ENCODE assay signal across 11 cellular contexts in genomic region chr14:68665792-68666195, GRCh38.
DNase-seq lines count a peak whose midpoint lies in the region; ATAC-seq and TF ChIP-seq lines count a peak whose summit lies in the region.
"Had no signal": no experiment of that assay in that cellular context is flagged by ENCODE, and none has a peak within 500 bp of the region (broad histone marks: within the 10 kb centered on the region; RNA-seq: fewer than 3 reads in every experiment).

No MANE protein-coding gene starts in this region.

- H3F3A ChIP-seq in PC-3 (ENCODE audit: low read length, unreplicated experiment), result no peaks in the 10 kb centered on the region

- no peak overlapping the region for H2AFZ ChIP-seq in PC-3 (ENCODE audit: low read length)

- no peaks in the 10 kb centered on the region for H3K27me3 Mint-ChIP-seq in CD4-positive, alpha-beta T cell
- H3K27me3 Mint-ChIP-seq in endothelial cell (ENCODE audit: unreplicated experiment), result peaks cover 11% of the 10 kb centered on the region

- no peaks in the 10 kb centered on the region for H4K20me1 ChIP-seq in PC-3 (ENCODE audit: low read length)

- no TSS peak for BruUV-seq in PC-3 (replicated peaks; lab: Mats Ljungman, UMichigan)

- POLR2A ChIA-PET in CD4-positive, alpha-beta T cell (lab: Charles Lee), result interaction anchor here (1.2 kb wide), 1 partner anchor 128 kb away, joined by 3 read pairs; the partner anchor contains the start of gene ZFP36L1
- POLR2A ChIA-PET in PC-3 (lab: Charles Lee; ENCODE audit: unreplicated experiment), result interaction anchor here (0.6 kb wide), 1 partner anchor 115 kb away, joined by 6 read pairs; no protein-coding TSS in a partner anchor

- intact Hi-C loops in CD4-positive, alpha-beta T cell (cut with DNase I, micrococcal nuclease), result no loop called here
- intact Hi-C loops in PC-3 (cut with micrococcal nuclease) (no loop called here), heart right ventricle (cut with DNase I) (loop anchor here in 3 of 10 donors (5.0 to 10.0 kb wide), 3 partner anchors 127 to 421 kb away; partner anchors contain the start of gene ZFP36L1 (in 1 of the 3))

- DNase-seq in CD4-positive, alpha-beta T cell, result no peak
- no peak for DNase-seq in PC-3
- DNase-seq in heart right ventricle, result no peak
- DNase-seq in MV-4-11 (lab: John Stamatoyannopoulos, UW), result no peak
- DNase-seq in superior temporal gyrus (ENCODE audit: extremely low spot score), result no peak
- DNase-seq in endothelial cell (ENCODE audit: low spot score), result no peak
- DNase-seq: erythroblast, GDM1, kidney glomerular epithelial cell had no signal

- CTCF ChIA-PET in CD4-positive, alpha-beta T cell (lab: Charles Lee), result no interaction called here
- CTCF ChIA-PET in PC-3 (lab: Charles Lee), result interaction anchor here (1.1 kb wide), 1 partner anchor 17 kb away, joined by 12 read pairs; no protein-coding TSS in a partner anchor

- peak overlapping the region; percentile 3 for H3K27ac Mint-ChIP-seq in CD4-positive, alpha-beta T cell
- H3K27ac Mint-ChIP-seq in endothelial cell (ENCODE audit: unreplicated experiment), result no peak overlapping the region

- no peaks in the 10 kb centered on the region for H3K9me2 ChIP-seq in PC-3 (replicated peaks; ENCODE audit: low read length)

- H3K4me2 ChIP-seq in PC-3 (ENCODE audit: low read length), result no peak overlapping the region

- no peaks in the 10 kb centered on the region for H3K36me3 Mint-ChIP-seq in CD4-positive, alpha-beta T cell (ENCODE audit: low read depth)
- H3K36me3 Mint-ChIP-seq in endothelial cell (ENCODE audit: low read depth, unreplicated experiment), result peaks cover 7% of the 10 kb centered on the region

- no peak for TF ChIP-seq CTCF in CD4-positive, alpha-beta T cell (IDR thresholded peaks at IDR 0.05)
- TF ChIP-seq CTCF in PC-3 (conservative IDR thresholded peaks at IDR 0.05; ENCODE audit: low read depth, low read length) (no peak), heart right ventricle (IDR thresholded peaks at IDR 0.05) (no peak), endothelial cell (IDR thresholded peaks at IDR 0.05; ENCODE audit: unreplicated experiment) (no peak)

- H3K4me1 ChIP-seq in PC-3 (ENCODE audit: insufficient read depth, low read length) (peaks cover 13% of the 10 kb centered on the region), heart right ventricle (peaks cover 15 to 85% (median 53%) of the 10 kb centered on the region in 9 donors), rectal smooth muscle tissue (ENCODE audit: control insufficient read depth, insufficient read depth, low read length) (peaks cover 45% of the 10 kb centered on the region)

- no peak overlapping the region for H3K4me3 ChIP-seq in PC-3 (ENCODE audit: low read length)
- H3K4me3 ChIP-seq in heart right ventricle, result no peak overlapping the region
- no peak overlapping the region for H3K4me3 ChIP-seq in rectal smooth muscle tissue (ENCODE audit: low read length)

- H3K27me3 ChIP-seq in CD4-positive, alpha-beta T cell (ENCODE audit: control insufficient read depth, insufficient read depth, low read length), result no peaks in the 10 kb centered on the region
- H3K27me3 ChIP-seq in PC-3 (ENCODE audit: low read length) (no peaks in the 10 kb centered on the region), heart right ventricle (no peaks in the 10 kb centered on the region), rectal smooth muscle tissue (ENCODE audit: control insufficient read depth, insufficient read depth, low read length) (no peaks in the 10 kb centered on the region)

- H3K9me3 ChIP-seq in CD4-positive, alpha-beta T cell (ENCODE audit: control insufficient read depth, low read length), result no peaks in the 10 kb centered on the region
- H3K9me3 ChIP-seq in PC-3 (ENCODE audit: low read length) (no peaks in the 10 kb centered on the region), heart right ventricle (no peaks in the 10 kb centered on the region)

- H3K36me3 ChIP-seq in PC-3 (ENCODE audit: low read depth, low read length) (no peaks in the 10 kb centered on the region), heart right ventricle (no peaks in the 10 kb centered on the region), rectal smooth muscle tissue (ENCODE audit: control insufficient read depth, insufficient read depth, low read length) (no peaks in the 10 kb centered on the region)

- ATAC-seq in CD4-positive, alpha-beta T cell (ENCODE audit: poor library complexity), result no peak
- peak; percentile 64 for ATAC-seq in PC-3
- ATAC-seq in heart right ventricle, result peak in 2 of 8 donors; percentile 24 to 33
- no peak for ATAC-seq in GM19463 (IDR thresholded peaks at IDR 0.05; ENCODE audit: unreplicated experiment)

- no peak overlapping the region for H3K27ac ChIP-seq in CD4-positive, alpha-beta T cell (ENCODE audit: low read depth, low read length)
- H3K27ac ChIP-seq in PC-3 (ENCODE audit: low read length), result no peak overlapping the region
- H3K27ac ChIP-seq in heart right ventricle, result peak overlapping the region in 9 of 10 donors; percentile 18 to 75 (median 57)
- H3K27ac ChIP-seq in rectal smooth muscle tissue (ENCODE audit: low read depth, low read length), result peak overlapping the region; percentile 40

- H3K9ac ChIP-seq in PC-3 (ENCODE audit: low read length), result no peak overlapping the region
- H3K9ac ChIP-seq in rectal smooth muscle tissue (ENCODE audit: low read length), result no peak overlapping the region

- no peaks in the 10 kb centered on the region for H3K79me2 ChIP-seq in PC-3 (ENCODE audit: low read length)

- H3K4me3 Mint-ChIP-seq in CD4-positive, alpha-beta T cell, result no peak overlapping the region
- H3K4me3 Mint-ChIP-seq in endothelial cell (ENCODE audit: unreplicated experiment), result no peak overlapping the region

- H3K9me3 Mint-ChIP-seq in CD4-positive, alpha-beta T cell, result no peaks in the 10 kb centered on the region
- H3K9me3 Mint-ChIP-seq in endothelial cell (ENCODE audit: unreplicated experiment), result no peaks in the 10 kb centered on the region

- peaks cover 48% of the 10 kb centered on the region for H3K4me1 Mint-ChIP-seq in CD4-positive, alpha-beta T cell (ENCODE audit: low read depth)
- peaks cover 9% of the 10 kb centered on the region for H3K4me1 Mint-ChIP-seq in endothelial cell (ENCODE audit: unreplicated experiment)

Comparison
In these comparisons a context has a peak if more than half of its experiments do, and no peak if none do; other contexts are left out.
1. H3K27ac ChIP-seq: peak in heart right ventricle (9 of 10) and rectal smooth muscle tissue (single experiment); none in CD4-positive, alpha-beta T cell (single experiment) and PC-3 (single experiment).